In the genomic region with DNA sequence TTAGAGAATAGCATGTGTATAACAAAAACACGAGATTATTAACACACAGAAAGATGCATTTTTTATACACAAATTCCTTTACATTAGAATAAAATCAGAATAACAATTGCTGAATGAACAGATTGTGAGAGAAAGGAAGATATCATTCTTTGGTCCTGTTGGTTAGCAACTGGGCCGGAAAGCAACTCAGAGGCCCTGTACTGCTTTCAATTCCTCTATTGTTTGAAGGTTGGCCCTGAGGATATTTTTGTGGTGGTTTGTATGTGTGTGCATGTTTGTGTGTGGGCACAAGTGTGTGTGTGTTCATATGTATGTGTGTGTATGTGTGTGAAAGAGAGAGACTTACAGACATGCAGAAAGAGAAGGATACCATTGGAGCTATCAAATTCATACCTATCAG, we compare ENCODE assay signal across 3 cellular contexts.
TF ChIP-seq lines count a peak whose summit lies in the region.

No MANE protein-coding gene starts in this region.

TF ChIP-seq in GM23338, 12 proteins besides CTCF, POLR2A, EP300 and RAD21 (continued from another document and continues in another):
- TF ChIP-seq, protein P1, sequence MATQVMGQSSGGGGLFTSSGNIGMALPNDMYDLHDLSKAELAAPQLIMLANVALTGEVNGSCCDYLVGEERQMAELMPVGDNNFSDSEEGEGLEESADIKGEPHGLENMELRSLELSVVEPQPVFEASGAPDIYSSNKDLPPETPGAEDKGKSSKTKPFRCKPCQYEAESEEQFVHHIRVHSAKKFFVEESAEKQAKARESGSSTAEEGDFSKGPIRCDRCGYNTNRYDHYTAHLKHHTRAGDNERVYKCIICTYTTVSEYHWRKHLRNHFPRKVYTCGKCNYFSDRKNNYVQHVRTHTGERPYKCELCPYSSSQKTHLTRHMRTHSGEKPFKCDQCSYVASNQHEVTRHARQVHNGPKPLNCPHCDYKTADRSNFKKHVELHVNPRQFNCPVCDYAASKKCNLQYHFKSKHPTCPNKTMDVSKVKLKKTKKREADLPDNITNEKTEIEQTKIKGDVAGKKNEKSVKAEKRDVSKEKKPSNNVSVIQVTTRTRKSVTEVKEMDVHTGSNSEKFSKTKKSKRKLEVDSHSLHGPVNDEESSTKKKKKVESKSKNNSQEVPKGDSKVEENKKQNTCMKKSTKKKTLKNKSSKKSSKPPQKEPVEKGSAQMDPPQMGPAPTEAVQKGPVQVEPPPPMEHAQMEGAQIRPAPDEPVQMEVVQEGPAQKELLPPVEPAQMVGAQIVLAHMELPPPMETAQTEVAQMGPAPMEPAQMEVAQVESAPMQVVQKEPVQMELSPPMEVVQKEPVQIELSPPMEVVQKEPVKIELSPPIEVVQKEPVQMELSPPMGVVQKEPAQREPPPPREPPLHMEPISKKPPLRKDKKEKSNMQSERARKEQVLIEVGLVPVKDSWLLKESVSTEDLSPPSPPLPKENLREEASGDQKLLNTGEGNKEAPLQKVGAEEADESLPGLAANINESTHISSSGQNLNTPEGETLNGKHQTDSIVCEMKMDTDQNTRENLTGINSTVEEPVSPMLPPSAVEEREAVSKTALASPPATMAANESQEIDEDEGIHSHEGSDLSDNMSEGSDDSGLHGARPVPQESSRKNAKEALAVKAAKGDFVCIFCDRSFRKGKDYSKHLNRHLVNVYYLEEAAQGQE (IDR thresholded peaks at IDR 0.05; ENCODE audit: unreplicated experiment), result no peak
- TF ChIP-seq EZH2 (IDR thresholded peaks at IDR 0.05; ENCODE audit: low read depth, unreplicated experiment) (no peak), ZNF114 (CRISPR knock-in tag; IDR thresholded peaks at IDR 0.05) (no peak), CREB1 (CRISPR knock-in tag; IDR thresholded peaks at IDR 0.05; ENCODE audit: low read depth) (no peak), NANOG (IDR thresholded peaks at IDR 0.05; ENCODE audit: borderline replicate concordance) (no peak)
- TF ChIP-seq, protein P2, sequence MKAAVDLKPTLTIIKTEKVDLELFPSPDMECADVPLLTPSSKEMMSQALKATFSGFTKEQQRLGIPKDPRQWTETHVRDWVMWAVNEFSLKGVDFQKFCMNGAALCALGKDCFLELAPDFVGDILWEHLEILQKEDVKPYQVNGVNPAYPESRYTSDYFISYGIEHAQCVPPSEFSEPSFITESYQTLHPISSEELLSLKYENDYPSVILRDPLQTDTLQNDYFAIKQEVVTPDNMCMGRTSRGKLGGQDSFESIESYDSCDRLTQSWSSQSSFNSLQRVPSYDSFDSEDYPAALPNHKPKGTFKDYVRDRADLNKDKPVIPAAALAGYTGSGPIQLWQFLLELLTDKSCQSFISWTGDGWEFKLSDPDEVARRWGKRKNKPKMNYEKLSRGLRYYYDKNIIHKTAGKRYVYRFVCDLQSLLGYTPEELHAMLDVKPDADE (IDR thresholded peaks at IDR 0.05), result no peak

TF ChIP-seq in WTC11, 78 proteins besides CTCF, POLR2A, EP300 and RAD21 (continued from another document and continues in another):
- TF ChIP-seq EMX1 (CRISPR knock-in tag; IDR thresholded peaks at IDR 0.05), result no peak
- no peak for TF ChIP-seq CBFB (CRISPR knock-in tag; IDR thresholded peaks at IDR 0.05; ENCODE audit: low read depth)
- TF ChIP-seq, protein P3, sequence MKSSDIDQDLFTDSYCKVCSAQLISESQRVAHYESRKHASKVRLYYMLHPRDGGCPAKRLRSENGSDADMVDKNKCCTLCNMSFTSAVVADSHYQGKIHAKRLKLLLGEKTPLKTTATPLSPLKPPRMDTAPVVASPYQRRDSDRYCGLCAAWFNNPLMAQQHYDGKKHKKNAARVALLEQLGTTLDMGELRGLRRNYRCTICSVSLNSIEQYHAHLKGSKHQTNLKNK (CRISPR knock-in tag; IDR thresholded peaks at IDR 0.05), result no peak
- no peak for TF ChIP-seq NFATC4 (CRISPR knock-in tag; IDR thresholded peaks at IDR 0.05)
- TF ChIP-seq, protein P4, sequence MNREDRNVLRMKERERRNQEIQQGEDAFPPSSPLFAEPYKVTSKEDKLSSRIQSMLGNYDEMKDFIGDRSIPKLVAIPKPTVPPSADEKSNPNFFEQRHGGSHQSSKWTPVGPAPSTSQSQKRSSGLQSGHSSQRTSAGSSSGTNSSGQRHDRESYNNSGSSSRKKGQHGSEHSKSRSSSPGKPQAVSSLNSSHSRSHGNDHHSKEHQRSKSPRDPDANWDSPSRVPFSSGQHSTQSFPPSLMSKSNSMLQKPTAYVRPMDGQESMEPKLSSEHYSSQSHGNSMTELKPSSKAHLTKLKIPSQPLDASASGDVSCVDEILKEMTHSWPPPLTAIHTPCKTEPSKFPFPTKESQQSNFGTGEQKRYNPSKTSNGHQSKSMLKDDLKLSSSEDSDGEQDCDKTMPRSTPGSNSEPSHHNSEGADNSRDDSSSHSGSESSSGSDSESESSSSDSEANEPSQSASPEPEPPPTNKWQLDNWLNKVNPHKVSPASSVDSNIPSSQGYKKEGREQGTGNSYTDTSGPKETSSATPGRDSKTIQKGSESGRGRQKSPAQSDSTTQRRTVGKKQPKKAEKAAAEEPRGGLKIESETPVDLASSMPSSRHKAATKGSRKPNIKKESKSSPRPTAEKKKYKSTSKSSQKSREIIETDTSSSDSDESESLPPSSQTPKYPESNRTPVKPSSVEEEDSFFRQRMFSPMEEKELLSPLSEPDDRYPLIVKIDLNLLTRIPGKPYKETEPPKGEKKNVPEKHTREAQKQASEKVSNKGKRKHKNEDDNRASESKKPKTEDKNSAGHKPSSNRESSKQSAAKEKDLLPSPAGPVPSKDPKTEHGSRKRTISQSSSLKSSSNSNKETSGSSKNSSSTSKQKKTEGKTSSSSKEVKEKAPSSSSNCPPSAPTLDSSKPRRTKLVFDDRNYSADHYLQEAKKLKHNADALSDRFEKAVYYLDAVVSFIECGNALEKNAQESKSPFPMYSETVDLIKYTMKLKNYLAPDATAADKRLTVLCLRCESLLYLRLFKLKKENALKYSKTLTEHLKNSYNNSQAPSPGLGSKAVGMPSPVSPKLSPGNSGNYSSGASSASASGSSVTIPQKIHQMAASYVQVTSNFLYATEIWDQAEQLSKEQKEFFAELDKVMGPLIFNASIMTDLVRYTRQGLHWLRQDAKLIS (CRISPR knock-in tag; IDR thresholded peaks at IDR 0.05; ENCODE audit: borderline replicate concordance), result no peak
- no peak for TF ChIP-seq ZNF396 (CRISPR knock-in tag; IDR thresholded peaks at IDR 0.05; ENCODE audit: borderline replicate concordance)
- TF ChIP-seq GABPB1 (CRISPR knock-in tag; IDR thresholded peaks at IDR 0.05), result no peak
- TF ChIP-seq, protein P5, sequence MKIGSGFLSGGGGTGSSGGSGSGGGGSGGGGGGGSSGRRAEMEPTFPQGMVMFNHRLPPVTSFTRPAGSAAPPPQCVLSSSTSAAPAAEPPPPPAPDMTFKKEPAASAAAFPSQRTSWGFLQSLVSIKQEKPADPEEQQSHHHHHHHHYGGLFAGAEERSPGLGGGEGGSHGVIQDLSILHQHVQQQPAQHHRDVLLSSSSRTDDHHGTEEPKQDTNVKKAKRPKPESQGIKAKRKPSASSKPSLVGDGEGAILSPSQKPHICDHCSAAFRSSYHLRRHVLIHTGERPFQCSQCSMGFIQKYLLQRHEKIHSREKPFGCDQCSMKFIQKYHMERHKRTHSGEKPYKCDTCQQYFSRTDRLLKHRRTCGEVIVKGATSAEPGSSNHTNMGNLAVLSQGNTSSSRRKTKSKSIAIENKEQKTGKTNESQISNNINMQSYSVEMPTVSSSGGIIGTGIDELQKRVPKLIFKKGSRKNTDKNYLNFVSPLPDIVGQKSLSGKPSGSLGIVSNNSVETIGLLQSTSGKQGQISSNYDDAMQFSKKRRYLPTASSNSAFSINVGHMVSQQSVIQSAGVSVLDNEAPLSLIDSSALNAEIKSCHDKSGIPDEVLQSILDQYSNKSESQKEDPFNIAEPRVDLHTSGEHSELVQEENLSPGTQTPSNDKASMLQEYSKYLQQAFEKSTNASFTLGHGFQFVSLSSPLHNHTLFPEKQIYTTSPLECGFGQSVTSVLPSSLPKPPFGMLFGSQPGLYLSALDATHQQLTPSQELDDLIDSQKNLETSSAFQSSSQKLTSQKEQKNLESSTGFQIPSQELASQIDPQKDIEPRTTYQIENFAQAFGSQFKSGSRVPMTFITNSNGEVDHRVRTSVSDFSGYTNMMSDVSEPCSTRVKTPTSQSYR (CRISPR knock-in tag; IDR thresholded peaks at IDR 0.05), result no peak
- TF ChIP-seq ATF1 (CRISPR knock-in tag; IDR thresholded peaks at IDR 0.05), result no peak
- TF ChIP-seq, protein P6, sequence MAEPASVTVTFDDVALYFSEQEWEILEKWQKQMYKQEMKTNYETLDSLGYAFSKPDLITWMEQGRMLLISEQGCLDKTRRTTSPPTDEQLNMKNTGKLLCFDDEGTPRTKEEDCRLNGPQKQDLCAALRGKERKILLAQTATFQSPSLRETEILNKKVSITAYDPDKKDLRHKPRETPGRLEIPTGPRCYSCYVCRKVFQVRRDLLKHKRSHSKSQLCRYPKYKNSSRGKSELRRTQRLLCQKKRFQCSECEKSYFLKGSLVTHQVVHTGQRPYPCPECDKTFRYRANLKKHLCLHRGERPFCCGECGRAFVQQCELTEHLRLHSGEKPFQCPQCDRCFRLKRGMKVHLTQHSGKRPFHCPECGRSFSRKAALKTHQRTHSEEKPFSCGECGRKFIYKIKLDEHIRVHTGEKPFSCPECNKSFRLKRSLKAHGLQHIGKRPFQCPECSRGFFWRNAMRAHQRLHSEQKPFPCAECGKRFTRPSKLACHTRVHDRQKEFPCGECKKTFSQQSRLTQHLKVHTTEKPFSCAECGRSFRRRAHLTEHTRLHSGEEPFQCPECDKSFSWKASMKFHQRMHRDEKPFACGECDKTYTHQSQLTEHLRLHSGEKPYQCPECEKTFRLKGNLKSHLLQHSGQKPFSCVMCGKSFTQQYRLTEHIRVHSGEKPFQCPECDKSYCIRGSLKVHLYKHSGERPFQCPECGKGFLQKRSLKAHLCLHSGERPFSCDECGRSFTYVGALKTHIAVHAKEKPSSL (CRISPR knock-in tag; conservative IDR thresholded peaks at IDR 0.05), result no peak
- TF ChIP-seq ZNF671 (CRISPR knock-in tag; IDR thresholded peaks at IDR 0.05), result no peak

TF ChIP-seq in HEK293T, 16 proteins besides CTCF, POLR2A, EP300 and RAD21 (continued from another document):
- no peak for TF ChIP-seq ARNT (IDR thresholded peaks at IDR 0.05)
